Comparison of ENCODE assay signal across 18 cellular contexts in the genomic region with DNA sequence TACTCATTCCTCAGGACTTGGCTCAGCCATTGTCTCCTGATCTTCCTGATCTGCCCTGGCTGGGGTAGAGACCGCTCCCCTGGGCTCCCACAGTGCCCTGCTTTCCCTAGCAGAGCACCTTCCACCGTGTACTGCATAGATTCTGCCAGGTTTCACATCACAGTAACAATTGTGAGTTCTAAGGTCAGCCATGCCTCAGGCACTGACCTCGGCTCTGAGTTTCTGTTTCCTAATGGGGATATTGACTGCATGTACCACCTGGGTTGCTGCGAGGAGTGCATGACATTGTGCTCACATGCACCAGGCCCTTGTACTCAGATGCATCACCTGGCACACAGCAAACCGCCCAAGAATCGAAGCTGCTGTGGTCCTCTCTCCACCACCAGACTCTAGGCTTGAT. TPM values are rescaled to one million over a fixed set of nuclear protein-coding genes. Genes with fewer than 3 reads are reported as not detected.
DNase-seq lines count a peak whose midpoint lies in the region; ATAC-seq and TF ChIP-seq lines count a peak whose summit lies in the region.
"Had no signal": no experiment of that assay in that cellular context is flagged by ENCODE, and none has a peak within 500 bp of the region (broad histone marks: within the 10 kb centered on the region; RNA-seq: fewer than 3 reads in every experiment).

No MANE protein-coding gene starts in this region.

- WGBS in IMR-90 (ENCODE audit: extremely low coverage in 2 of 2, insufficient read length in 1 of 2), 2 experiments = 91% methylated on average over 2 of the region's 6 CpGs; no CpG with 5 or more reads in 1 of the 2 experiments
- 74 to 90% methylated on average over 5 to 6 of the region's 6 CpGs for WGBS in esophagus squamous epithelium, 2 donors
- 88 to 91% methylated on average over 6 of the region's 6 CpGs for WGBS in sigmoid colon, 2 donors

- H3K23ac ChIP-seq in IMR-90 (ENCODE audit: low read depth, low read length) = no peak overlapping the region

- no peak overlapping the region for H3K27ac ChIP-seq in IMR-90 (ENCODE audit: insufficient read depth, low read length)
- no peak overlapping the region for H3K27ac ChIP-seq in RWPE2 (ENCODE audit: poor library complexity, severe bottlenecking)
- peak overlapping the region in 3 of 4 donors; percentile 16 to 58 (median 26) for H3K27ac ChIP-seq in esophagus squamous epithelium
- peak overlapping the region; percentile 39 to 99 (median 76) for H3K27ac ChIP-seq in sigmoid colon
- H3K27ac ChIP-seq: BLaER1 had no signal

- TF ChIP-seq RAD21 in IMR-90 (IDR thresholded peaks at IDR 0.05; ENCODE audit: low read length) = no peak

- TF ChIP-seq EP300 in sigmoid colon (IDR thresholded peaks at IDR 0.05) = no peak

- H3K4me2 ChIP-seq in IMR-90 (ENCODE audit: low read depth, low read length) = no peak overlapping the region
- H3K4me2 ChIP-seq: BLaER1 had no signal

- H4K20me1 ChIP-seq in IMR-90 (ENCODE audit: insufficient read depth, low read length) = peaks cover 9% of the 10 kb centered on the region
- H4K20me1 ChIP-seq: BLaER1 had no signal

- H4K8ac ChIP-seq in IMR-90 (ENCODE audit: low read depth in 2 of 2, low read length in 2 of 2) = no peak overlapping the region

- no peak overlapping the region for H2BK5ac ChIP-seq in IMR-90 (ENCODE audit: low read depth, low read length, poor library complexity, severe bottlenecking)

- H4K5ac ChIP-seq in IMR-90 (ENCODE audit: low read depth, low read length) = no peak overlapping the region

- no TSS peak for BruUV-seq in IMR-90 (replicated peaks; lab: Mats Ljungman, UMichigan)

- H3K36me3 ChIP-seq in IMR-90 (ENCODE audit: control insufficient read depth, insufficient read depth, low read length) = peaks cover 60% of the 10 kb centered on the region
- peaks cover 15% of the 10 kb centered on the region; the same call in 1 of the 2 replicates for H3K36me3 ChIP-seq in RWPE2 (ENCODE audit: low read depth)
- peaks cover 7 to 99% (median 29%) of the 10 kb centered on the region in 3 donors for H3K36me3 ChIP-seq in esophagus squamous epithelium
- peaks cover 43 to 95% (median 77%) of the 10 kb centered on the region in 4 donors for H3K36me3 ChIP-seq in sigmoid colon

- POLR2A ChIA-PET in IMR-90 (lab: Charles Lee; ENCODE audit: unreplicated experiment) = no interaction called here
- POLR2A ChIA-PET in activated CD8-positive, alpha-beta T cell treated with anti-CD3 and anti-CD28 coated beads, Interleukin-2, amount 10 ng/mL, durations not matched to agents 7 days and 5 days (lab: Charles Lee) = no interaction called here

- no peak overlapping the region for H2BK15ac ChIP-seq in IMR-90 (ENCODE audit: low read depth, low read length)

- no peak overlapping the region for H3K4me3 Mint-ChIP-seq in activated CD8-positive, alpha-beta T cell treated with anti-CD3 and anti-CD28 coated beads, Interleukin-2, amount 10 ng/mL, durations not matched to agents 7 days and 5 days
- H3K4me3 Mint-ChIP-seq: CD4-positive, alpha-beta memory T cell had no signal

- no peak overlapping the region for H2AK5ac ChIP-seq in IMR-90 (ENCODE audit: low read depth, low read length)

- TF ChIP-seq CTCF in IMR-90 (conservative IDR thresholded peaks at IDR 0.05; ENCODE audit: low read depth, low read length) (no peak), RWPE2 (IDR thresholded peaks at IDR 0.05; ENCODE audit: poor library complexity, severe bottlenecking) (no peak), esophagus squamous epithelium (IDR thresholded peaks at IDR 0.05) (no peak), sigmoid colon (IDR thresholded peaks at IDR 0.05) (no peak)

- CTCF ChIA-PET in IMR-90 (lab: Yijun Ruan, JAX) = no interaction called here
- CTCF ChIA-PET in activated CD8-positive, alpha-beta T cell treated with anti-CD3 and anti-CD28 coated beads, Interleukin-2, amount 10 ng/mL, durations not matched to agents 7 days and 5 days (lab: Charles Lee) = no interaction called here

- peak overlapping the region; percentile 43 for H2AFZ ChIP-seq in IMR-90 (replicated peaks; ENCODE audit: low read length, poor library complexity)

- H3K27me3 ChIP-seq in IMR-90 (ENCODE audit: control insufficient read depth, insufficient read depth, low read length) (no peaks in the 10 kb centered on the region), RWPE2 (ENCODE audit: insufficient read depth, poor library complexity, severe bottlenecking) (no peaks in the 10 kb centered on the region), esophagus squamous epithelium (no peaks in the 10 kb centered on the region), sigmoid colon (no peaks in the 10 kb centered on the region)
- H3K27me3 ChIP-seq: BLaER1 had no signal

- H3K9me1 ChIP-seq in IMR-90 (ENCODE audit: insufficient read depth, low read length) = no peaks in the 10 kb centered on the region; the same call in 1 of the 2 replicates

- H3K36me3 Mint-ChIP-seq in activated CD8-positive, alpha-beta T cell treated with anti-CD3 and anti-CD28 coated beads, Interleukin-2, amount 10 ng/mL, durations not matched to agents 7 days and 5 days (ENCODE audit: low read depth) = no peaks in the 10 kb centered on the region
- H3K36me3 Mint-ChIP-seq: CD4-positive, alpha-beta memory T cell had no signal

- peaks cover 11 to 39% of the 10 kb centered on the region in 2 experiments; a peak in 3 of 4 replicates for H3K79me1 ChIP-seq in IMR-90 (ENCODE audit: low read depth in 1 of 2, low read length in 2 of 2)

- no peak overlapping the region for H4K91ac ChIP-seq in IMR-90 (ENCODE audit: insufficient read depth, low read depth, low read length)

- H3K14ac ChIP-seq in IMR-90 (replicated peaks; ENCODE audit: low read depth, low read length) = no peak overlapping the region

- no peak overlapping the region for H3K56ac ChIP-seq in IMR-90 (ENCODE audit: extremely low read depth, insufficient read depth, low read length)

- H3K4me1 ChIP-seq in IMR-90 (ENCODE audit: control insufficient read depth, insufficient read depth, low read length) (no peaks in the 10 kb centered on the region), RWPE2 (ENCODE audit: insufficient read depth, poor library complexity, severe bottlenecking) (no peaks in the 10 kb centered on the region), esophagus squamous epithelium (peaks cover 13 to 46% (median 15%) of the 10 kb centered on the region in 3 donors), sigmoid colon (peaks cover 0 to 33% (median 28%) of the 10 kb centered on the region in 4 donors)

- DNase-seq in IMR-90 (no peak), RWPE2 (ENCODE audit: low spot score) (peak; percentile 29), esophagus squamous epithelium (lab: John Stamatoyannopoulos, UW) (no peak), sigmoid colon (no peak), OCI-M2 (lab: John Stamatoyannopoulos, UW; ENCODE audit: unreplicated experiment) (no peak), DMS53 treated with DMSO at 0.1 percent for 48 hours (lab: John Stamatoyannopoulos, UW; ENCODE audit: unreplicated experiment) (no peak)
- no peak for DNase-seq in effector CD8-positive, alpha-beta T cell (lab: John Stamatoyannopoulos, UW)
- DNase-seq in activated CD8-positive, alpha-beta T cell treated with anti-CD3 and anti-CD28 coated beads, Interleukin-2, amount 10 ng/mL, durations not matched to agents 7 days and 5 days = no peak
- DNase-seq: CD4-positive, alpha-beta memory T cell; DMS153; GF-D8; MV-4-11; NCI-H1417 treated with DMSO at 0.1 percent for 48 hours; NCI-H187 treated with DMSO at 0.1 percent for 48 hours; NCI-H2227 treated with DMSO at 0.1 percent for 48 hours; NCI-H510A treated with DMSO at 0.1 percent for 48 hours; NCI-H82 had no signal

- in situ Hi-C loops in IMR-90 (cut with MboI; ENCODE audit: low sequenced_read_pairs) = no loop called here

- intact Hi-C loops in IMR-90 (cut with micrococcal nuclease) (no loop called here), esophagus squamous epithelium (cut with DNase I) (no loop called here), sigmoid colon (cut with DNase I) (no loop called here)

- ATAC-seq in IMR-90 (ENCODE audit: low read depth) (no peak), RWPE2 (ENCODE audit: low read depth) (no peak)
- no peak for ATAC-seq in activated CD8-positive, alpha-beta T cell treated with anti-CD3 and anti-CD28 coated beads, Interleukin-2, amount 10 ng/mL, durations not matched to agents 7 days and 5 days

- H3K9ac ChIP-seq in IMR-90 (ENCODE audit: low read depth, low read length) = no peak overlapping the region
- H3K9ac ChIP-seq: BLaER1 had no signal

- no peak overlapping the region for H3K4me3 ChIP-seq in IMR-90 (ENCODE audit: insufficient read depth, low read depth, low read length)
- H3K4me3 ChIP-seq in RWPE2 (ENCODE audit: severe bottlenecking) = no peak overlapping the region
- no peak overlapping the region for H3K4me3 ChIP-seq in esophagus squamous epithelium
- H3K4me3 ChIP-seq in sigmoid colon = no peak overlapping the region
- H3K4me3 ChIP-seq: BLaER1 had no signal

- no peak overlapping the region for H2BK120ac ChIP-seq in IMR-90 (ENCODE audit: low read depth, low read length)

- no peak overlapping the region for H2AK9ac ChIP-seq in IMR-90 (replicated peaks; ENCODE audit: low read depth, low read length, poor library complexity)

- no peaks in the 10 kb centered on the region for H3K9me3 ChIP-seq in IMR-90 (ENCODE audit: control insufficient read depth, insufficient read depth, low read length)
- H3K9me3 ChIP-seq in RWPE2 (ENCODE audit: severe bottlenecking) = no peaks in the 10 kb centered on the region
- no peaks in the 10 kb centered on the region for H3K9me3 ChIP-seq in esophagus squamous epithelium
- H3K9me3 ChIP-seq in sigmoid colon = no peaks in the 10 kb centered on the region
- H3K9me3 ChIP-seq: BLaER1 had no signal

- no peak overlapping the region for H2BK20ac ChIP-seq in IMR-90 (ENCODE audit: low read depth, low read length)

- no peak overlapping the region for H3K4ac ChIP-seq in IMR-90 (ENCODE audit: low read depth, low read length)

- no peak overlapping the region for H3K18ac ChIP-seq in IMR-90 (ENCODE audit: low read depth, low read length)

- H3K4me1 Mint-ChIP-seq in activated CD8-positive, alpha-beta T cell treated with anti-CD3 and anti-CD28 coated beads, Interleukin-2, amount 10 ng/mL, durations not matched to agents 7 days and 5 days (ENCODE audit: low read depth) = no peaks in the 10 kb centered on the region
- H3K4me1 Mint-ChIP-seq: CD4-positive, alpha-beta memory T cell had no signal

- dilution Hi-C loops in IMR-90 (cut with HindIII; ENCODE audit: low sequenced_read_pairs, unreplicated experiment) = no loop called here

- no peaks in the 10 kb centered on the region for H3K27me3 Mint-ChIP-seq in activated CD8-positive, alpha-beta T cell treated with anti-CD3 and anti-CD28 coated beads, Interleukin-2, amount 10 ng/mL, durations not matched to agents 7 days and 5 days (ENCODE audit: low read depth)
- H3K27me3 Mint-ChIP-seq: CD4-positive, alpha-beta memory T cell had no signal

- TF ChIP-seq POLR2A in IMR-90 (IDR thresholded peaks at IDR 0.05; ENCODE audit: low read depth, low read length) = no peak
- no peak for TF ChIP-seq POLR2A in esophagus squamous epithelium (IDR thresholded peaks at IDR 0.05)
- TF ChIP-seq POLR2A in sigmoid colon (IDR thresholded peaks at IDR 0.05) = no peak

- H3K27ac Mint-ChIP-seq in activated CD8-positive, alpha-beta T cell treated with anti-CD3 and anti-CD28 coated beads, Interleukin-2, amount 10 ng/mL, durations not matched to agents 7 days and 5 days = no peak overlapping the region
- H3K27ac Mint-ChIP-seq: CD4-positive, alpha-beta memory T cell had no signal

- no peaks in the 10 kb centered on the region for H3K9me3 Mint-ChIP-seq in activated CD8-positive, alpha-beta T cell treated with anti-CD3 and anti-CD28 coated beads, Interleukin-2, amount 10 ng/mL, durations not matched to agents 7 days and 5 days (ENCODE audit: insufficient read depth)
- H3K9me3 Mint-ChIP-seq: CD4-positive, alpha-beta memory T cell had no signal

RNA-seq across cellular contexts. Expression of a gene that starts 46.0 kb away (rescaled TPM):
- total RNA-seq in IMR-90 (2012; rRNA removed) (15.8 and 23.3 TPM in 2 replicates), esophagus squamous epithelium (100 to 1,000 TPM in 1 of 4 donors, 10 to 100 TPM in 3; 44.9 to 107 (median 54.2) TPM), sigmoid colon (100 to 1,000 TPM in 3 of 4 donors, 10 to 100 TPM in 1; 66.3 to 761 (median 213) TPM)
- polyA plus RNA-seq in IMR-90 (2012; rRNA removed) (94.0 and 104 TPM in 2 replicates), sigmoid colon (100 to 1,000 TPM in 1 of 3 donors, 10 to 100 TPM in 1, 1 to 10 TPM in 1; 6.0 to 104 (median 10.4) TPM)
- polyA plus RNA-seq in IMR-90 (2012; cell fraction: cytosol; rRNA removed) = 74.1 and 160 TPM in 2 replicates
- polyA plus RNA-seq in IMR-90 (2012; cell fraction: nucleus; rRNA removed; ENCODE audit: low replicate concordance) = 187 and 684 TPM in 2 replicates
- total RNA-seq in activated CD8-positive, alpha-beta T cell treated with anti-CD3 and anti-CD28 coated beads, Interleukin-2, amount 10 ng/mL, durations not matched to agents 7 days and 5 days = 1 to 10 TPM; 3.2 to 3.8 TPM
- polyA plus RNA-seq: CD4-positive, alpha-beta memory T cell had no signal

Comparison
In these comparisons a context has a peak if more than half of its experiments do, and no peak if none do; other contexts are left out.
1. H3K27ac ChIP-seq: peak in esophagus squamous epithelium (3 of 4) and sigmoid colon (4 of 4); none in IMR-90 (single experiment) and RWPE2 (single experiment).